ENCODE assay signal across 18 cellular contexts in the genomic region with DNA sequence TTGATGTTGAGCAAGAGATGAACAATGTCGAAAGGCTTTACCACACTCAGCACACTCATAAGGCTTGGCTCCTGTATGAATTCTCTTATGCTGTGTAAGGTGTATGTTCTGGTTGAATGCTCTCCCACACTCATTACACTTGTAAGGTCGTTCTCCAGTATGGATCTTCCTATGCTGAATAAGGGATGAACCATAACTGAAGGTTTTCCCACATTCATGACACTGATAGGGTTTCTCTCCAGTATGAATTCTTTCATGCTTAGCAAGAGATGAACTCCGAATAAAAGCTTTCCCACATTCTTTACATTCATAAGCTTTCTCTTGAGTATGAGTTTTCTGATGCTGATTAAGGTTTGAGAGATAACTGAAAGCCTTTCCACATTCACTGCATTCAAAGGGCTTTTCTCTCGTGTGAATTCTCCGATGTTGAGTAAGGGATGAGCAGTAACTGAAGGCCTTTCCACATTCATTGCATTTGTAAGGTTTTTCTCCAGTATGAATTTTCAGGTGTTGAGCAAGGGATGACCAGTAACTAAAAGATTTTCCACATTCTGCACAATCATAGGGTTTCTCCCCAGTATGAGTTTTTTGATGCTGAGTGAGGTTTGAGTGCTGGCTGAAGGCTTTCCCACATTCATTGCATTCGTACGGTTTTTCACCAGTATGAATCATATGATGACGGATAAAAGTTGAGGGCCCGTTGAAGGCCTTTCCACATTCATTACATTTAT.
"Had no signal": no experiment of that assay in that cellular context is flagged by ENCODE, and none has a peak within 500 bp of the region (broad histone marks: within the 10 kb centered on the region; RNA-seq: fewer than 3 reads in every experiment).

No MANE protein-coding gene starts in this region.

- H3K27me3 ChIP-seq: esophagus muscularis mucosa, testis had no signal

- DNase-seq: activated B cell treated with CpG ODN at 0.5 μM for 24 hours; activated CD4-positive, alpha-beta T cell treated with anti-CD3 and anti-CD28 coated beads, Interleukin-2, amount 10 ng/mL, durations not matched to agents 24 days and 14 days; activated CD8-positive, alpha-beta memory T cell treated with anti-CD3 and anti-CD28 coated beads for 24 hours; activated naive CD4-positive, alpha-beta T cell treated with Interleukin-2 at 50 U/mL for 16 hours; amniotic stem cell; mammary epithelial cell; occipital lobe; stimulated activated CD4-positive, alpha-beta T cell treated with anti-CD3 and anti-CD28 coated beads, Interleukin-4, amount 100 ng/mL, for 1 hour; stimulated activated CD8-positive, alpha-beta memory T cell treated with anti-CD3 and anti-CD28 coated beads, Interleukin-4, amount 100 ng/mL, for 48 hours; testis had no signal

- H3K27me3 Mint-ChIP-seq: activated B cell treated with CpG ODN at 0.5 μM for 24 hours; activated CD4-positive, alpha-beta T cell treated with anti-CD3 and anti-CD28 coated beads, Interleukin-2, amount 10 ng/mL, durations not matched to agents 24 days and 14 days; central memory CD8-positive, alpha-beta T cell; stimulated activated naive CD8-positive, alpha-beta T cell treated with anti-CD3 and anti-CD28 coated beads, Interleukin-15, Interleukin-2, amounts not matched to agents 100 ng/mL and 50 ng/mL, for 24 hours had no signal

- H3K4me1 Mint-ChIP-seq: activated B cell treated with CpG ODN at 0.5 μM for 24 hours; activated CD4-positive, alpha-beta T cell treated with anti-CD3 and anti-CD28 coated beads, Interleukin-2, amount 10 ng/mL, durations not matched to agents 24 days and 14 days; brain; central memory CD8-positive, alpha-beta T cell; nephron had no signal

- H3K27ac Mint-ChIP-seq: activated B cell treated with CpG ODN at 0.5 μM for 24 hours; activated CD4-positive, alpha-beta T cell treated with anti-CD3 and anti-CD28 coated beads, Interleukin-2, amount 10 ng/mL, durations not matched to agents 24 days and 14 days; brain; nephron; stimulated activated naive CD8-positive, alpha-beta T cell treated with anti-CD3 and anti-CD28 coated beads, Interleukin-15, Interleukin-2, amounts not matched to agents 100 ng/mL and 50 ng/mL, for 24 hours had no signal

- H3K4me3 Mint-ChIP-seq: activated B cell treated with CpG ODN at 0.5 μM for 24 hours; activated CD4-positive, alpha-beta T cell treated with anti-CD3 and anti-CD28 coated beads, Interleukin-2, amount 10 ng/mL, durations not matched to agents 24 days and 14 days; brain; central memory CD8-positive, alpha-beta T cell; nephron; stimulated activated naive CD8-positive, alpha-beta T cell treated with anti-CD3 and anti-CD28 coated beads, Interleukin-15, Interleukin-2, amounts not matched to agents 100 ng/mL and 50 ng/mL, for 24 hours had no signal

- H3K4me3 ChIP-seq: esophagus muscularis mucosa, prostate gland, testis had no signal

- H3K4me1 ChIP-seq: esophagus muscularis mucosa, prostate gland, testis had no signal

- FAIRE-seq: islet of Langerhans, TTC549 had no signal

- H3K27ac ChIP-seq: esophagus muscularis mucosa, prostate gland, testis had no signal

- H3K9me3 ChIP-seq: prostate gland, testis had no signal
